12 cellular contexts compared by ENCODE assay signal in the genomic region with DNA sequence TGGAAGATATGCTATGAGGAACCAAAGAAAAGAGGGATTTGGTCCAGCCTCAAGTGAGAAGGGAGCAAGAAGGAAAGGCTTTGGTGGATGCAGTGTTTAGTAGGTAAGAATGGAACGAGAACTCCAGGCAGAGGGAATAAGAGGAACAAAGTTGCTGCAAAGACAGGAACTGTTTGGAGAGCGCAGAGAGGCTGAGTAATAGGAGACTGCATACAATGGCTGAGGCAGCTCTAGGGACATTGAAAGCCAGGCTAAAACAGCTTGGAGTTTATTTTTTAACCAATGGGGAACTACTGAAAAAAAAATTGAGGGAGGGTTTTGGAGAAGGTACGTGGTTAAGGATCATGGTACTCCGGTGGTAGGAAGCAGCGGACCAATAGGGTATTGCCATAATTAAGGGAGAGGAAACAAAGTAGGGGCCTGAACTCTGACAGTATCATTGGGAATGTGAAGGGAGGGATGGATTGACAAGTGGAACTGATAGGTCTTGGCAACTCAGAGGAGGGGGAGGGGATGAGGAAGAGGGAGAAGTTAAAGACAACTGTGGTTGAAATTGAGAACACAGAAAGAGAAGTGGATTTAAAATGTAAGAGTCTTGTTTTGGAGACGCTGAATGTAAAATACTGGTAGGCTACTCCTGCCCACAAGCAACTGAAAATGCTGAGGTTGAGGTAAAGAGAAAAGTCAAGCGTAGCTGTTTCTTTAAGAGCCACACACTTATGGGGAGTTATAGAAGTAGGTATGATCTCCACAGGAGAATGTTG. TPM values are rescaled to one million over a fixed set of nuclear protein-coding genes. Genes with fewer than 3 reads are reported as not detected.
DNase-seq lines count a peak whose midpoint lies in the region; ATAC-seq and TF ChIP-seq lines count a peak whose summit lies in the region.
"Had no signal": no experiment of that assay in that cellular context is flagged by ENCODE, and none has a peak within 500 bp of the region (broad histone marks: within the 10 kb centered on the region; RNA-seq: fewer than 3 reads in every experiment).

No MANE protein-coding gene starts in this region.

- ATAC-seq in GM18870 (IDR thresholded peaks at IDR 0.05; ENCODE audit: unreplicated experiment) (peak; percentile 46), GM21825 (IDR thresholded peaks at IDR 0.05; ENCODE audit: unreplicated experiment) (peak; percentile 65), HG03571 (IDR thresholded peaks at IDR 0.05; ENCODE audit: unreplicated experiment) (peak; percentile 71), lung (ENCODE audit: insufficient read depth, low FRiP score) (peak; percentile 56)
- ATAC-seq: PC-3 had no signal

- H3K4me3 ChIP-seq in lung: no peak overlapping the region
- H3K4me3 ChIP-seq: pancreas had no signal

- DNase-seq in lung (ENCODE audit: low spot score): no peak
- DNase-seq in stimulated activated CD4-positive, alpha-beta T cell treated with anti-CD3 and anti-CD28 coated beads, Interleukin-1b, Interleukin-23, amount 100 ng/mL, for 48 hours: no peak
- DNase-seq in amniotic stem cell (lab: John Stamatoyannopoulos, UW): no peak
- no peak for DNase-seq in SW480 (ENCODE audit: low spot score)
- no peak for DNase-seq in activated gamma-delta T cell treated with Interleukin-2 at 50 U/mL for 16 hours
- DNase-seq: pancreas, PC-3 had no signal

- peaks cover 10% of the 10 kb centered on the region for H3K27me3 ChIP-seq in lung (ENCODE audit: control insufficient read depth, insufficient read depth)

- 41 to 56% methylated on average over 7 of the region's 7 CpGs for WGBS in lung, 2 donors

- H3K9me3 ChIP-seq in lung (ENCODE audit: control insufficient read depth in 2 of 2, insufficient read depth in 1 of 2, low read length in 1 of 2): peaks cover 0 to 4% of the 10 kb centered on the region in 2 donors
- H3K9me3 ChIP-seq: pancreas had no signal

- no peaks in the 10 kb centered on the region for H3K36me3 ChIP-seq in lung (ENCODE audit: control insufficient read depth in 2 of 2, insufficient read depth in 2 of 2, low read length in 2 of 2)
- H3K36me3 ChIP-seq: pancreas had no signal

- TF ChIP-seq CTCF in lung (IDR thresholded peaks at IDR 0.05; ENCODE audit: control extremely low read depth, extremely low read depth): no peak

- no peak overlapping the region for H3K27ac ChIP-seq in lung (ENCODE audit: low read depth in 1 of 2, low read length in 1 of 2)
- H3K27ac ChIP-seq: pancreas had no signal

- H3K4me1 ChIP-seq in lung (ENCODE audit: control insufficient read depth in 2 of 2, insufficient read depth in 2 of 2, low read length in 2 of 2): peaks cover 0 to 4% of the 10 kb centered on the region in 2 donors
- H3K4me1 ChIP-seq: pancreas had no signal

RNA-seq across cellular contexts. Expression of a gene that starts 4.8 kb away (rescaled TPM):
- not detected for total RNA-seq in lung
- not detected for polyA plus RNA-seq in lung
- total RNA-seq: cerebellum, HT1080, pancreas, PC-3 had no signal

RNA-seq across cellular contexts. Expression of a gene that starts 18.3 kb away (rescaled TPM):
- 10 to 100 TPM; 23.2 to 33.5 TPM for total RNA-seq in lung
- polyA plus RNA-seq in lung: 10 to 100 TPM in 1 of 2 donors, 1 to 10 TPM in 1; 7.3 to 17.8 TPM
